1 cellular context compared by ENCODE assay signal in the genomic region with DNA sequence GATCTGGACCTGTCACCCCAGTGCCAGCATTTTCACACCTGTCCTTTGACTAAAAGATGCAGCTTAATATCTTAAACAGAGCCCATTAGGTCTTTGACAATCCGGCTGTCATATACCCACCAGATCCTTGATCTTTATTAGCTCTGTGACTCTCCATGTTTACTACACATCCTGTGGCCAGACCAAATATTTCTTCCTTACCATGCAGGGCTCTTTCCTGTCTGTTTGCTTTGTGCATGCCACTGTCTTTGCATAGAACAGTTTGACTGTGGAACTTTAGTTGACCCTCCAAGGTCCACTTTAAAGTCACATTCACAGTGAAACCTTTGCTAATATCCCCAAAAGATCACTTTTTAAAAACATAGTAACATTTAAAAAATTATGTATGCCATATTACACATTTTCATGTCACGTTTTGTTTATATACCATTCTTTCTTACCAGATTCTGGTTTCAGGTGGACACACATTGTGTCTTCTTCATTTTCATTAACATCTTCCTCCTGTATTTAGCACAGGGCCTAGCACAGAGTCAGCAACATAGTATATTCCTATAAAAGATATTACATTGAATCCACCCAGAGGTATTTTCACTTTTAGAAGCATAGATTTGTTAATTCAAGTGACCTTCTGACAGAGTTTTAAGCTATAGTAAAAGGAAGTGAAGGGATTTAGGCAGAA.
A peak's percentile ranks its signal among the peaks of the same experiment; 100 is the strongest.
TF ChIP-seq lines count a peak whose summit lies in the region.

No MANE protein-coding gene starts in this region.

TF ChIP-seq in HepG2, 621 proteins besides CTCF, POLR2A, EP300 and RAD21 (continued from another document and continues in another):
- TF ChIP-seq, protein P1, sequence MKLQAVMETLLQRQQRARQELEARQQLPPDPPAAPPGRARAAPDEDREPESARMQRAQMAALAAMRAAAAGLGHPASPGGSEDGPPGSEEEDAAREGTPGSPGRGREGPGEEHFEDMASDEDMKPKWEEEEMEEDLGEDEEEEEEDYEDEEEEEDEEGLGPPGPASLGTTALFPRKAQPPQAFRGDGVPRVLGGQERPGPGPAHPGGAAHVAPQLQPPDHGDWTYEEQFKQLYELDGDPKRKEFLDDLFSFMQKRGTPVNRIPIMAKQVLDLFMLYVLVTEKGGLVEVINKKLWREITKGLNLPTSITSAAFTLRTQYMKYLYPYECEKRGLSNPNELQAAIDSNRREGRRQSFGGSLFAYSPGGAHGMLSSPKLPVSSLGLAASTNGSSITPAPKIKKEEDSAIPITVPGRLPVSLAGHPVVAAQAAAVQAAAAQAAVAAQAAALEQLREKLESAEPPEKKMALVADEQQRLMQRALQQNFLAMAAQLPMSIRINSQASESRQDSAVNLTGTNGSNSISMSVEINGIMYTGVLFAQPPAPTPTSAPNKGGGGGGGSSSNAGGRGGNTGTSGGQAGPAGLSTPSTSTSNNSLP (IDR thresholded peaks at IDR 0.05; ENCODE audit: low read depth, low read length) = peak; percentile 84
- TF ChIP-seq ZNF350 (CRISPR knock-in tag; IDR thresholded peaks at IDR 0.05; ENCODE audit: borderline replicate concordance, low read depth) (no peak), ZNF33A (CRISPR knock-in tag; IDR thresholded peaks at IDR 0.05; ENCODE audit: borderline replicate concordance) (no peak), KDM5B (CRISPR knock-in tag; IDR thresholded peaks at IDR 0.05; ENCODE audit: borderline replicate concordance) (no peak), ZKSCAN8 (CRISPR knock-in tag; IDR thresholded peaks at IDR 0.05; ENCODE audit: borderline replicate concordance) (no peak), MIER3 (CRISPR knock-in tag; IDR thresholded peaks at IDR 0.05; ENCODE audit: borderline replicate concordance) (peak; percentile 81; the same call in 1 of the 2 replicates), KDM4B (CRISPR knock-in tag; IDR thresholded peaks at IDR 0.05) (no peak), NCOA2 (CRISPR knock-in tag; IDR thresholded peaks at IDR 0.05) (peak; percentile 82), NKX3-1 (CRISPR knock-in tag; IDR thresholded peaks at IDR 0.05) (no peak), ZNF644 (CRISPR knock-in tag; IDR thresholded peaks at IDR 0.05; ENCODE audit: low read depth) (peak; percentile 90), ZNF230 (CRISPR knock-in tag; IDR thresholded peaks at IDR 0.05) (no peak), SP2 (CRISPR knock-in tag; IDR thresholded peaks at IDR 0.05) (no peak), MBNL3 (CRISPR knock-in tag; conservative IDR thresholded peaks at IDR 0.05) (no peak), GABPB1 (CRISPR knock-in tag; IDR thresholded peaks at IDR 0.05) (no peak), CEBPB (IDR thresholded peaks at IDR 0.05; ENCODE audit: borderline replicate concordance, low read depth, low read length) (no peak), HNF4A (CRISPR knock-in tag; IDR thresholded peaks at IDR 0.05) (peak; percentile 94), SIN3B (IDR thresholded peaks at IDR 0.05; ENCODE audit: low read length) (no peak), PHF21A (CRISPR knock-in tag; IDR thresholded peaks at IDR 0.05) (peak; percentile 53; the same call in 1 of the 2 replicates), ZNF652 (CRISPR knock-in tag; IDR thresholded peaks at IDR 0.05; ENCODE audit: borderline replicate concordance, low read depth) (peak; percentile 48; the same call in 1 of the 2 replicates), ATF7 (IDR thresholded peaks at IDR 0.05) (no peak), ATF7 (CRISPR knock-in tag; IDR thresholded peaks at IDR 0.05) (no peak), FOXK2 (IDR thresholded peaks at IDR 0.05) (peak; percentile 75)
- TF ChIP-seq, protein P2, sequence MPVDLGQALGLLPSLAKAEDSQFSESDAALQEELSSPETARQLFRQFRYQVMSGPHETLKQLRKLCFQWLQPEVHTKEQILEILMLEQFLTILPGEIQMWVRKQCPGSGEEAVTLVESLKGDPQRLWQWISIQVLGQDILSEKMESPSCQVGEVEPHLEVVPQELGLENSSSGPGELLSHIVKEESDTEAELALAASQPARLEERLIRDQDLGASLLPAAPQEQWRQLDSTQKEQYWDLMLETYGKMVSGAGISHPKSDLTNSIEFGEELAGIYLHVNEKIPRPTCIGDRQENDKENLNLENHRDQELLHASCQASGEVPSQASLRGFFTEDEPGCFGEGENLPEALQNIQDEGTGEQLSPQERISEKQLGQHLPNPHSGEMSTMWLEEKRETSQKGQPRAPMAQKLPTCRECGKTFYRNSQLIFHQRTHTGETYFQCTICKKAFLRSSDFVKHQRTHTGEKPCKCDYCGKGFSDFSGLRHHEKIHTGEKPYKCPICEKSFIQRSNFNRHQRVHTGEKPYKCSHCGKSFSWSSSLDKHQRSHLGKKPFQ (CRISPR knock-in tag; IDR thresholded peaks at IDR 0.05; ENCODE audit: insufficient replicate concordance) = no peak
- TF ChIP-seq, protein P3, sequence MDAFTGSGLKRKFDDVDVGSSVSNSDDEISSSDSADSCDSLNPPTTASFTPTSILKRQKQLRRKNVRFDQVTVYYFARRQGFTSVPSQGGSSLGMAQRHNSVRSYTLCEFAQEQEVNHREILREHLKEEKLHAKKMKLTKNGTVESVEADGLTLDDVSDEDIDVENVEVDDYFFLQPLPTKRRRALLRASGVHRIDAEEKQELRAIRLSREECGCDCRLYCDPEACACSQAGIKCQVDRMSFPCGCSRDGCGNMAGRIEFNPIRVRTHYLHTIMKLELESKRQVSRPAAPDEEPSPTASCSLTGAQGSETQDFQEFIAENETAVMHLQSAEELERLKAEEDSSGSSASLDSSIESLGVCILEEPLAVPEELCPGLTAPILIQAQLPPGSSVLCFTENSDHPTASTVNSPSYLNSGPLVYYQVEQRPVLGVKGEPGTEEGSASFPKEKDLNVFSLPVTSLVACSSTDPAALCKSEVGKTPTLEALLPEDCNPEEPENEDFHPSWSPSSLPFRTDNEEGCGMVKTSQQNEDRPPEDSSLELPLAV (CRISPR knock-in tag; conservative IDR thresholded peaks at IDR 0.05; ENCODE audit: low read depth) = no peak
- TF ChIP-seq, protein P4, sequence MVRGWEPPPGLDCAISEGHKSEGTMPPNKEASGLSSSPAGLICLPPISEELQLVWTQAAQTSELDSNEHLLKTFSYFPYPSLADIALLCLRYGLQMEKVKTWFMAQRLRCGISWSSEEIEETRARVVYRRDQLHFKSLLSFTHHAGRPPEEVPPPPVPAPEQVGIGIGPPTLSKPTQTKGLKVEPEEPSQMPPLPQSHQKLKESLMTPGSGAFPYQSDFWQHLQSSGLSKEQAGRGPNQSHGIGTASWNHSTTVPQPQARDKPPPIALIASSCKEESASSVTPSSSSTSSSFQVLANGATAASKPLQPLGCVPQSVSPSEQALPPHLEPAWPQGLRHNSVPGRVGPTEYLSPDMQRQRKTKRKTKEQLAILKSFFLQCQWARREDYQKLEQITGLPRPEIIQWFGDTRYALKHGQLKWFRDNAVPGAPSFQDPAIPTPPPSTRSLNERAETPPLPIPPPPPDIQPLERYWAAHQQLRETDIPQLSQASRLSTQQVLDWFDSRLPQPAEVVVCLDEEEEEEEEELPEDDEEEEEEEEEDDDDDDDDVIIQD (CRISPR knock-in tag; IDR thresholded peaks at IDR 0.05; ENCODE audit: low read depth) = peak; percentile 85
- TF ChIP-seq, protein P5, sequence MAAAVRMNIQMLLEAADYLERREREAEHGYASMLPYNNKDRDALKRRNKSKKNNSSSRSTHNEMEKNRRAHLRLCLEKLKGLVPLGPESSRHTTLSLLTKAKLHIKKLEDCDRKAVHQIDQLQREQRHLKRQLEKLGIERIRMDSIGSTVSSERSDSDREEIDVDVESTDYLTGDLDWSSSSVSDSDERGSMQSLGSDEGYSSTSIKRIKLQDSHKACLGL (CRISPR knock-in tag; IDR thresholded peaks at IDR 0.05) = no peak
- TF ChIP-seq, protein P6, sequence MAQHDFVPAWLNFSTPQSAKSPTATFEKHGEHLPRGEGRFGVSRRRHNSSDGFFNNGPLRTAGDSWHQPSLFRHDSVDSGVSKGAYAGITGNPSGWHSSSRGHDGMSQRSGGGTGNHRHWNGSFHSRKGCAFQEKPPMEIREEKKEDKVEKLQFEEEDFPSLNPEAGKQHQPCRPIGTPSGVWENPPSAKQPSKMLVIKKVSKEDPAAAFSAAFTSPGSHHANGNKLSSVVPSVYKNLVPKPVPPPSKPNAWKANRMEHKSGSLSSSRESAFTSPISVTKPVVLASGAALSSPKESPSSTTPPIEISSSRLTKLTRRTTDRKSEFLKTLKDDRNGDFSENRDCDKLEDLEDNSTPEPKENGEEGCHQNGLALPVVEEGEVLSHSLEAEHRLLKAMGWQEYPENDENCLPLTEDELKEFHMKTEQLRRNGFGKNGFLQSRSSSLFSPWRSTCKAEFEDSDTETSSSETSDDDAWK (CRISPR knock-in tag; IDR thresholded peaks at IDR 0.05) = no peak
- TF ChIP-seq, protein P7, sequence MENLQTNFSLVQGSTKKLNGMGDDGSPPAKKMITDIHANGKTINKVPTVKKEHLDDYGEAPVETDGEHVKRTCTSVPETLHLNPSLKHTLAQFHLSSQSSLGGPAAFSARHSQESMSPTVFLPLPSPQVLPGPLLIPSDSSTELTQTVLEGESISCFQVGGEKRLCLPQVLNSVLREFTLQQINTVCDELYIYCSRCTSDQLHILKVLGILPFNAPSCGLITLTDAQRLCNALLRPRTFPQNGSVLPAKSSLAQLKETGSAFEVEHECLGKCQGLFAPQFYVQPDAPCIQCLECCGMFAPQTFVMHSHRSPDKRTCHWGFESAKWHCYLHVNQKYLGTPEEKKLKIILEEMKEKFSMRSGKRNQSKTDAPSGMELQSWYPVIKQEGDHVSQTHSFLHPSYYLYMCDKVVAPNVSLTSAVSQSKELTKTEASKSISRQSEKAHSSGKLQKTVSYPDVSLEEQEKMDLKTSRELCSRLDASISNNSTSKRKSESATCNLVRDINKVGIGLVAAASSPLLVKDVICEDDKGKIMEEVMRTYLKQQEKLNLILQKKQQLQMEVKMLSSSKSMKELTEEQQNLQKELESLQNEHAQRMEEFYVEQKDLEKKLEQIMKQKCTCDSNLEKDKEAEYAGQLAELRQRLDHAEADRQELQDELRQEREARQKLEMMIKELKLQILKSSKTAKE (CRISPR knock-in tag; IDR thresholded peaks at IDR 0.05; ENCODE audit: borderline replicate concordance) = 0 out of 2 replicates have a peak, but pooled peaks have one; percentile 28
- TF ChIP-seq, protein P8, sequence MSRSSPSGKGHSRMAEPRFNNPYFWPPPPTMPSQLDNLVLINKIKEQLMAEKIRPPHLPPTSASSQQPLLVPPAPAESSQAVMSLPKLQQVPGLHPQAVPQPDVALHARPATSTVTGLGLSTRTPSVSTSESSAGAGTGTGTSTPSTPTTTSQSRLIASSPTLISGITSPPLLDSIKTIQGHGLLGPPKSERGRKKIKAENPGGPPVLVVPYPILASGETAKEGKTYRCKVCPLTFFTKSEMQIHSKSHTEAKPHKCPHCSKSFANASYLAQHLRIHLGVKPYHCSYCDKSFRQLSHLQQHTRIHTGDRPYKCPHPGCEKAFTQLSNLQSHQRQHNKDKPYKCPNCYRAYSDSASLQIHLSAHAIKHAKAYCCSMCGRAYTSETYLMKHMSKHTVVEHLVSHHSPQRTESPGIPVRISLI (CRISPR knock-in tag; IDR thresholded peaks at IDR 0.05; ENCODE audit: borderline replicate concordance) = peak; percentile 42; the same call in 1 of the 2 replicates
- TF ChIP-seq, protein P9, sequence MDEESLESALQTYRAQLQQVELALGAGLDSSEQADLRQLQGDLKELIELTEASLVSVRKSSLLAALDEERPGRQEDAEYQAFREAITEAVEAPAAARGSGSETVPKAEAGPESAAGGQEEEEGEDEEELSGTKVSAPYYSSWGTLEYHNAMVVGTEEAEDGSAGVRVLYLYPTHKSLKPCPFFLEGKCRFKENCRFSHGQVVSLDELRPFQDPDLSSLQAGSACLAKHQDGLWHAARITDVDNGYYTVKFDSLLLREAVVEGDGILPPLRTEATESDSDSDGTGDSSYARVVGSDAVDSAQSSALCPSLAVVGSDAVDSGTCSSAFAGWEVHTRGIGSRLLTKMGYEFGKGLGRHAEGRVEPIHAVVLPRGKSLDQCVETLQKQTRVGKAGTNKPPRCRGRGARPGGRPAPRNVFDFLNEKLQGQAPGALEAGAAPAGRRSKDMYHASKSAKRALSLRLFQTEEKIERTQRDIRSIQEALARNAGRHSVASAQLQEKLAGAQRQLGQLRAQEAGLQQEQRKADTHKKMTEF (CRISPR knock-in tag; IDR thresholded peaks at IDR 0.05) = peak; percentile 76
- TF ChIP-seq, protein P10, sequence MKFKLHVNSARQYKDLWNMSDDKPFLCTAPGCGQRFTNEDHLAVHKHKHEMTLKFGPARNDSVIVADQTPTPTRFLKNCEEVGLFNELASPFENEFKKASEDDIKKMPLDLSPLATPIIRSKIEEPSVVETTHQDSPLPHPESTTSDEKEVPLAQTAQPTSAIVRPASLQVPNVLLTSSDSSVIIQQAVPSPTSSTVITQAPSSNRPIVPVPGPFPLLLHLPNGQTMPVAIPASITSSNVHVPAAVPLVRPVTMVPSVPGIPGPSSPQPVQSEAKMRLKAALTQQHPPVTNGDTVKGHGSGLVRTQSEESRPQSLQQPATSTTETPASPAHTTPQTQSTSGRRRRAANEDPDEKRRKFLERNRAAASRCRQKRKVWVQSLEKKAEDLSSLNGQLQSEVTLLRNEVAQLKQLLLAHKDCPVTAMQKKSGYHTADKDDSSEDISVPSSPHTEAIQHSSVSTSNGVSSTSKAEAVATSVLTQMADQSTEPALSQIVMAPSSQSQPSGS (CRISPR knock-in tag; IDR thresholded peaks at IDR 0.05) = no peak
